ENCODE assay signal across 8 cellular contexts in the genomic region with DNA sequence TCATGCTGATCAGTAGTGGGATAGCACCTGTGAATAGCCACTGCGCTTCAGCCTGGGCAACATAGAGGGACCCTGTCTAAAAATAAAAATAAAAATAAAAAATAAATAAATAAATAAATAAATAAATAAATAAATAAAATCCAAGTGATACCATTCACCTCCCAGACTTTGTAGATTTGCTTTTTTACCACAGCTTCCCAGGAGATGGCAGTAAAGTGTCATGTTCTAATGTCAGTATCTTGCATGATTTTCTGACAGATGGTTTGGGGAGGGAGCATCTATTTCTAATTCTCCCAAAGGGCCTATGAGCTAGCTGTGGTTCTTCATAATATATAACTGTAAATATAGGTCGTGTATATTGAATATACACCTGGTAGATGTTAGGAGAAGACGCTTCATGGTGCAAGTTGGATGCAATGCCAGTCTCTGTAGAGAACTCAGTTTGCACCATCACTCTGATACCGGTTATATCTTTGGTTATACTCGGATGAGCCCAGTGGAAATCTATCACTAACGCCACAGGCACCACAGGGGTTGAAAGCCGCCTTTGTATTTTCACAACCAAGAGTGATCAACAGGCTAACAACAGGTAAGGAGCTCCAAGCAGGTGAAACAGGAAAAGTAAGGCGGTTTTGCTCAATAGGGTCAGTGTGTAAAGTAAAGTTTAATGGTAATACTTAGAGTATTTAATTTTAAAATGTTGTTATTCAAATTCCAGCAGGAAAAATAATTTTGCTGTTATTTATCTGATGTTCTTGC. TPM values are rescaled to one million over a fixed set of nuclear protein-coding genes. Genes with fewer than 3 reads are reported as not detected.
A peak's percentile ranks its signal among the peaks of the same experiment; 100 is the strongest.
DNase-seq lines count a peak whose midpoint lies in the region; ATAC-seq, FAIRE-seq and TF ChIP-seq lines count a peak whose summit lies in the region.

No MANE protein-coding gene starts in this region.

- no peak overlapping the region for H3K27ac Mint-ChIP-seq in H9
- no peak overlapping the region for H3K27ac Mint-ChIP-seq in activated T-helper 2 cell treated with anti-CD3 and anti-CD28 coated beads, Interferon-gamma antibody, Interleukin-2, Interleukin-4, amounts not matched to agents 10 μg/mL and 5 μg/mL and 100 μg/mL, durations not matched to agents 14 hours and 24 hours and 36 hours

- H2AFZ ChIP-seq in H9 (ENCODE audit: low read length), result no peak overlapping the region

- H3K4me1 ChIP-seq in H9 (ENCODE audit: insufficient read depth, low read length), result peaks cover 2% of the 10 kb centered on the region; the same call in 1 of the 2 replicates
- H3K4me1 ChIP-seq in ascending aorta, result no peaks in the 10 kb centered on the region
- peaks cover 0 to 15% (median 2%) of the 10 kb centered on the region in 6 donors for H3K4me1 ChIP-seq in spleen

- no peak overlapping the region for H3K9ac ChIP-seq in H9 (ENCODE audit: extremely low read depth, insufficient read length, low read length)

- no peak overlapping the region for H3K18ac ChIP-seq in H9 (ENCODE audit: insufficient read length, low read depth, low read length)

- H3K4me3 Mint-ChIP-seq in H9, result no peak overlapping the region
- H3K4me3 Mint-ChIP-seq in activated T-helper 2 cell treated with anti-CD3 and anti-CD28 coated beads, Interferon-gamma antibody, Interleukin-2, Interleukin-4, amounts not matched to agents 10 μg/mL and 5 μg/mL and 100 μg/mL, durations not matched to agents 14 hours and 24 hours and 36 hours (ENCODE audit: low read depth), result no peak overlapping the region

- no peak overlapping the region for H3K27ac ChIP-seq in H9 (ENCODE audit: insufficient read length, low read depth, low read length)
- H3K27ac ChIP-seq in ascending aorta, result no peak overlapping the region
- peak overlapping the region in 1 of 8 donors; percentile 4 for H3K27ac ChIP-seq in spleen

- no peak overlapping the region for H2BK15ac ChIP-seq in H9 (ENCODE audit: low read depth, low read length)

- no peaks in the 10 kb centered on the region for H3K79me2 ChIP-seq in H9 (ENCODE audit: insufficient read depth, low read length)

- H3K23me2 ChIP-seq in H9 (ENCODE audit: insufficient read length, low read depth, low read length, poor library complexity, severe bottlenecking), result no peaks in the 10 kb centered on the region

- H2AK5ac ChIP-seq in H9 (ENCODE audit: insufficient read length, low read length), result no peak overlapping the region

- no peak overlapping the region for H2BK120ac ChIP-seq in H9 (ENCODE audit: low read depth, low read length, poor library complexity, severe bottlenecking)

- WGBS in H9 (ENCODE audit: extremely low coverage, insufficient read length, low lambda C conversion rate), result no CpG with 5 or more reads among the region's 8 CpGs
- 29 to 42% (median 33%) methylated on average over 8 of the region's 8 CpGs for WGBS in spleen, 5 donors

- intact Hi-C loops in ascending aorta (cut with DNase I) (loop anchor here (1.0 kb wide), 1 partner anchor 49 kb away; no protein-coding TSS in a partner anchor), spleen (cut with DNase I; ENCODE audit: low total_unique reads) (no loop called here)
- intact Hi-C loops in activated T-helper 2 cell treated with anti-CD3 and anti-CD28 coated beads, Interferon-gamma antibody, Interleukin-2, Interleukin-4, amounts not matched to agents 10 μg/mL and 5 μg/mL and 100 μg/mL, durations not matched to agents 14 hours and 24 hours and 36 hours (cut with micrococcal nuclease), result loop anchor here (1.0 to 2.0 kb wide), 2 partner anchors 17 to 49 kb away; no protein-coding TSS in a partner anchor

- no peaks in the 10 kb centered on the region for H3K79me1 ChIP-seq in H9 (ENCODE audit: insufficient read depth, low read depth, low read length, poor library complexity, severe bottlenecking)

- no peak overlapping the region for H4K8ac ChIP-seq in H9 (replicated peaks; ENCODE audit: insufficient read length, low read depth, low read length)

- H3K36me3 Mint-ChIP-seq in H9 (ENCODE audit: insufficient read depth in 1 of 3, low read depth in 3 of 3), result peaks cover 5 to 14% (median 7%) of the 10 kb centered on the region in 3 experiments
- H3K36me3 Mint-ChIP-seq in activated T-helper 2 cell treated with anti-CD3 and anti-CD28 coated beads, Interferon-gamma antibody, Interleukin-2, Interleukin-4, amounts not matched to agents 10 μg/mL and 5 μg/mL and 100 μg/mL, durations not matched to agents 14 hours and 24 hours and 36 hours (ENCODE audit: low read depth), result peaks cover 15% of the 10 kb centered on the region

- no peak overlapping the region for H3K14ac ChIP-seq in H9 (ENCODE audit: insufficient read depth, low read length)

- no peak overlapping the region for H3K23ac ChIP-seq in H9 (ENCODE audit: insufficient read length, low read depth, low read length)

- no peak overlapping the region for H4K5ac ChIP-seq in H9 (ENCODE audit: insufficient read length, low read depth, low read length)

- H3K9me3 Mint-ChIP-seq in H9, result no peaks in the 10 kb centered on the region; a peak in 1 of 5 replicates
- H3K9me3 Mint-ChIP-seq in activated T-helper 2 cell treated with anti-CD3 and anti-CD28 coated beads, Interferon-gamma antibody, Interleukin-2, Interleukin-4, amounts not matched to agents 10 μg/mL and 5 μg/mL and 100 μg/mL, durations not matched to agents 14 hours and 24 hours and 36 hours, result no peaks in the 10 kb centered on the region

- H3K27me3 ChIP-seq in H9 (ENCODE audit: insufficient read depth, low read length), result no peaks in the 10 kb centered on the region
- H3K27me3 ChIP-seq in ascending aorta, result no peaks in the 10 kb centered on the region
- H3K27me3 ChIP-seq in spleen (replicated peaks in 1 of 7), result peaks cover 0 to 38% (median 15%) of the 10 kb centered on the region in 7 donors

- no peak for TF ChIP-seq POLR2A in spleen (IDR thresholded peaks at IDR 0.05)

- no peak overlapping the region for H2BK5ac ChIP-seq in H9 (ENCODE audit: insufficient read length, low read length)

- H2BK20ac ChIP-seq in H9 (ENCODE audit: low read depth, low read length, poor library complexity, severe bottlenecking), result no peak overlapping the region

- no peak overlapping the region for H3K4ac ChIP-seq in H9 (ENCODE audit: low read depth, low read length)

- peak; percentile 70 for TF ChIP-seq CTCF in D721Med (IDR thresholded peaks at IDR 0.05; ENCODE audit: insufficient read depth, missing control alignments)
- TF ChIP-seq CTCF in H9 (conservative IDR thresholded peaks at IDR 0.05), result peak; percentile 69; the same call in 2 of the 3 replicates
- peak; percentile 23 to 53 (median 42) for TF ChIP-seq CTCF in ascending aorta (IDR thresholded peaks at IDR 0.05)
- peak; percentile 52 to 85 (median 66) for TF ChIP-seq CTCF in spleen (IDR thresholded peaks at IDR 0.05 in 8 of 11, conservative IDR thresholded peaks at IDR 0.05 in 3 of 11)

- H2BK12ac ChIP-seq in H9 (ENCODE audit: insufficient read length, low read depth, low read length), result no peak overlapping the region

- peaks cover 11% of the 10 kb centered on the region for H3K27me3 Mint-ChIP-seq in H9 (ENCODE audit: low read depth)
- H3K27me3 Mint-ChIP-seq in activated T-helper 2 cell treated with anti-CD3 and anti-CD28 coated beads, Interferon-gamma antibody, Interleukin-2, Interleukin-4, amounts not matched to agents 10 μg/mL and 5 μg/mL and 100 μg/mL, durations not matched to agents 14 hours and 24 hours and 36 hours (ENCODE audit: low read depth), result peaks cover 7% of the 10 kb centered on the region

- DNase-seq in D721Med (ENCODE audit: insufficient read length, low spot score) (no peak), H9 (no peak), NCI-H446 (lab: John Stamatoyannopoulos, UW) (peak; percentile 71 to 87), ascending aorta (ENCODE audit: low spot score in 2 of 2) (no peak), hippocampal formation (lab: John Stamatoyannopoulos, UW) (peak; percentile 17 to 83), spleen (no peak)
- no peak for DNase-seq in activated T-helper 2 cell treated with anti-CD3 and anti-CD28 coated beads, Interferon-gamma antibody, Interleukin-2, Interleukin-4, amounts not matched to agents 10 μg/mL and 5 μg/mL and 100 μg/mL, durations not matched to agents 14 hours and 24 hours and 36 hours (ENCODE audit: low spot score)

- no peak overlapping the region for H3K4me2 ChIP-seq in H9 (ENCODE audit: insufficient read depth, insufficient read length, low read length)

- H3T11ph ChIP-seq in H9 (ENCODE audit: low read length), result no peak overlapping the region

- no peak overlapping the region for H3K56ac ChIP-seq in H9 (ENCODE audit: insufficient read length, low read depth, low read length)

- no peak for ATAC-seq in GM18520 (IDR thresholded peaks at IDR 0.05; ENCODE audit: unreplicated experiment)

- FAIRE-seq in D721Med (lab: Jason Lieb, UNC), result peak; percentile 16

- H3K36me3 ChIP-seq in ascending aorta, result peaks cover 0 to 1% of the 10 kb centered on the region in 2 donors
- H3K36me3 ChIP-seq in spleen, result peaks cover 0 to 19% (median 6%) of the 10 kb centered on the region in 6 donors

- peaks cover 6 to 17% of the 10 kb centered on the region in 2 experiments for H3K4me1 Mint-ChIP-seq in H9
- H3K4me1 Mint-ChIP-seq in activated T-helper 2 cell treated with anti-CD3 and anti-CD28 coated beads, Interferon-gamma antibody, Interleukin-2, Interleukin-4, amounts not matched to agents 10 μg/mL and 5 μg/mL and 100 μg/mL, durations not matched to agents 14 hours and 24 hours and 36 hours (ENCODE audit: low read depth), result peaks cover 5% of the 10 kb centered on the region

- H4K91ac ChIP-seq in H9 (ENCODE audit: insufficient read length, low read depth, low read length), result no peak overlapping the region

- H3K4me3 ChIP-seq in ascending aorta (no peak overlapping the region), spleen (no peak overlapping the region)

- H4K20me1 ChIP-seq in H9 (ENCODE audit: control insufficient read depth, insufficient read depth, insufficient read length), result no peaks in the 10 kb centered on the region

- no peaks in the 10 kb centered on the region for H3K9me3 ChIP-seq in H9 (ENCODE audit: control insufficient read depth, low read depth, low read length)
- no peaks in the 10 kb centered on the region for H3K9me3 ChIP-seq in ascending aorta
- no peaks in the 10 kb centered on the region for H3K9me3 ChIP-seq in spleen

RNA-seq across cellular contexts. Expression of gene APLP1, which starts 13.9 kb away (rescaled TPM):
- total RNA-seq in H9 (2021), result 29.9 and 36.9 TPM in 2 replicates
- total RNA-seq in ascending aorta, result 0.21 TPM
- total RNA-seq in spleen, result 1 to 10 TPM in 3 of 7 donors, under 1 TPM in 2, not detected in 2; 0.57 to 3.6 (median 1.1) TPM
- polyA plus RNA-seq in spleen, result 1 to 10 TPM in 2 of 3 donors, under 1 TPM in 1; 0.99 to 2.6 (median 2.4) TPM
- 1.2 and 1.4 TPM in 2 replicates for total RNA-seq in activated T-helper 2 cell treated with anti-CD3 and anti-CD28 coated beads, Interferon-gamma antibody, Interleukin-2, Interleukin-4, amounts not matched to agents 10 μg/mL and 5 μg/mL and 100 μg/mL, durations not matched to agents 14 hours and 24 hours and 36 hours

RNA-seq across cellular contexts. Expression of gene NFKBID, which starts 18.1 kb away (rescaled TPM):
- total RNA-seq in H9 (2021), result 18.4 and 18.8 TPM in 2 replicates
- total RNA-seq in ascending aorta, result 3.7 TPM
- total RNA-seq in spleen, result 10 to 100 TPM; 19.6 to 57.5 (median 30.3) TPM
- 10 to 100 TPM; 12.6 to 19.7 (median 18.1) TPM for polyA plus RNA-seq in spleen
- total RNA-seq in activated T-helper 2 cell treated with anti-CD3 and anti-CD28 coated beads, Interferon-gamma antibody, Interleukin-2, Interleukin-4, amounts not matched to agents 10 μg/mL and 5 μg/mL and 100 μg/mL, durations not matched to agents 14 hours and 24 hours and 36 hours, result 109 and 117 TPM in 2 replicates

RNA-seq across cellular contexts. Expression of gene HCST, which starts 20.1 kb away (rescaled TPM):
- 0.68 and 1.8 TPM in 2 replicates for total RNA-seq in H9 (2021)
- not detected for total RNA-seq in ascending aorta
- 10 to 100 TPM; 31.5 to 80.4 (median 58.2) TPM for total RNA-seq in spleen
- polyA plus RNA-seq in spleen, result 100 to 1,000 TPM; 119 to 130 (median 122) TPM
- total RNA-seq in activated T-helper 2 cell treated with anti-CD3 and anti-CD28 coated beads, Interferon-gamma antibody, Interleukin-2, Interleukin-4, amounts not matched to agents 10 μg/mL and 5 μg/mL and 100 μg/mL, durations not matched to agents 14 hours and 24 hours and 36 hours, result 53.9 and 57.2 TPM in 2 replicates

RNA-seq across cellular contexts. Expression of gene KIRREL2, which starts 25.5 kb away (rescaled TPM):
- total RNA-seq in H9 (2021), result 3.1 and 3.6 TPM in 2 replicates
- total RNA-seq in ascending aorta, result not detected
- under 1 TPM in 1 of 7 donors, not detected in 6; 0.17 TPM for total RNA-seq in spleen
- under 1 TPM; 0.10 to 0.27 (median 0.11) TPM for polyA plus RNA-seq in spleen
- total RNA-seq in activated T-helper 2 cell treated with anti-CD3 and anti-CD28 coated beads, Interferon-gamma antibody, Interleukin-2, Interleukin-4, amounts not matched to agents 10 μg/mL and 5 μg/mL and 100 μg/mL, durations not matched to agents 14 hours and 24 hours and 36 hours, result 0.18 and 0.39 TPM in 2 replicates

RNA-seq across cellular contexts. Expression of gene TYROBP, which starts 25.8 kb away (rescaled TPM):
- total RNA-seq in H9 (2021) (not detected in 2 replicates), ascending aorta (31.5 TPM), spleen (100 to 1,000 TPM; 292 to 747 (median 403) TPM)
- 100 to 1,000 TPM; 281 to 446 (median 285) TPM for polyA plus RNA-seq in spleen
- total RNA-seq in activated T-helper 2 cell treated with anti-CD3 and anti-CD28 coated beads, Interferon-gamma antibody, Interleukin-2, Interleukin-4, amounts not matched to agents 10 μg/mL and 5 μg/mL and 100 μg/mL, durations not matched to agents 14 hours and 24 hours and 36 hours, result 0.39 TPM in 1 of 2 replicates, not detected in the other

Comparison
In these comparisons a context has a peak if more than half of its experiments do, and no peak if none do; other contexts are left out.
1. DNase-seq: peak in NCI-H446 (2 of 2) and hippocampal formation (2 of 2); none in D721Med (single experiment), H9 (single experiment), ascending aorta (0 of 2), spleen (single experiment) and activated T-helper 2 cell treated with anti-CD3 and anti-CD28 coated beads, Interferon-gamma antibody, Interleukin-2, Interleukin-4, amounts not matched to agents 10 μg/mL and 5 μg/mL and 100 μg/mL, durations not matched to agents 14 hours and 24 hours and 36 hours (single experiment).
2. RNA of gene HCST, which starts 20.1 kb away (total RNA-seq): 31.5 to 80.4 TPM in spleen and 53.9 to 57.2 TPM in activated T-helper 2 cell treated with anti-CD3 and anti-CD28 coated beads, Interferon-gamma antibody, Interleukin-2, Interleukin-4, amounts not matched to agents 10 μg/mL and 5 μg/mL and 100 μg/mL, durations not matched to agents 14 hours and 24 hours and 36 hours; 0.68 to 1.8 TPM in H9 and not detected in ascending aorta (single experiment); every median in the first group is over 10 times any median in the second.
3. Peak in every context shown above with its lines, with median percentiles within 50 percentile points of each other: CTCF ChIP-seq.